In the genomic region with DNA sequence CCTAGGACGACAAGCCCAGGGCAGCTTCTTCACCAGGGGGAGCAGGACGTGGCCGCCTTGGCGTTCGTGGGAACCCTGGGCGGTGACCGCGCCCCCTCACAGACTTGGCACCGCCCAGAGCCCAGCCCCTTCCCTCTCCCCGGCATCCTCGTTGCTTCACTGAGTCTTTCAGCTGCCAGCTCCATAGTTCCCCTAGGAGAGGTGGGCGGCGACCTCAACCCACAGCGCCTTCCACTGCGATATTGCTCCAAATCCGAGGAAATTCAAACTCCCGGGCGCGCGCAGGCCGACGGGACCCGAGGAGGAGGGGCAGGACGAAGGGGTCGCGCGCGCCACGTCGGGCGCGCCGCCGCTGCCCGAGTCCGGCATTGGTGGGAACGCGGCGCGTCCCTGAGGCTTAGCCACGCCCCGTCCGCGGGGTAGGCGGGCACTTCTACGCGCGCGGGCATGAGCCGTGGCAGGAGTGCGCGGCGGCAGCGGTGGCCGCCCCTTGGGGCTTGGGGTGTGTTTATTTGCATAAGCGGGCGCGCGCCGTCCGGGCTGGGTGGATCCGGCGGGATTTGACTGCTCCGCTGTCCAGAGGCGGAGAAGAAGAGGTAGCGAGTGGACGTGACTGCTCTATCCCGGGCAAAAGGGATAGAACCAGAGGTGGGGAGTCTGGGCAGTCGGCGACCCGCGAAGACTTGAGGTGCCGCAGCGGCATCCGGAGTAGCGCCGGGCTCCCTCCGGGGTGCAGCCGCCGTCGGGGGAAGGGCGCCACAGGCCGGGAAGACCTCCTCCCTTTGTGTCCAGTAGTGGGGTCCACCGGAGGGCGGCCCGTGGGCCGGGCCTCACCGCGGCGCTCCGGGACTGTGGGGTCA, we compare ENCODE assay signal across 8 cellular contexts. TPM values are rescaled to one million over a fixed set of nuclear protein-coding genes. Genes with fewer than 3 reads are reported as not detected.
DNase-seq lines count a peak whose midpoint lies in the region; ATAC-seq and TF ChIP-seq lines count a peak whose summit lies in the region.

A gene with protein sequence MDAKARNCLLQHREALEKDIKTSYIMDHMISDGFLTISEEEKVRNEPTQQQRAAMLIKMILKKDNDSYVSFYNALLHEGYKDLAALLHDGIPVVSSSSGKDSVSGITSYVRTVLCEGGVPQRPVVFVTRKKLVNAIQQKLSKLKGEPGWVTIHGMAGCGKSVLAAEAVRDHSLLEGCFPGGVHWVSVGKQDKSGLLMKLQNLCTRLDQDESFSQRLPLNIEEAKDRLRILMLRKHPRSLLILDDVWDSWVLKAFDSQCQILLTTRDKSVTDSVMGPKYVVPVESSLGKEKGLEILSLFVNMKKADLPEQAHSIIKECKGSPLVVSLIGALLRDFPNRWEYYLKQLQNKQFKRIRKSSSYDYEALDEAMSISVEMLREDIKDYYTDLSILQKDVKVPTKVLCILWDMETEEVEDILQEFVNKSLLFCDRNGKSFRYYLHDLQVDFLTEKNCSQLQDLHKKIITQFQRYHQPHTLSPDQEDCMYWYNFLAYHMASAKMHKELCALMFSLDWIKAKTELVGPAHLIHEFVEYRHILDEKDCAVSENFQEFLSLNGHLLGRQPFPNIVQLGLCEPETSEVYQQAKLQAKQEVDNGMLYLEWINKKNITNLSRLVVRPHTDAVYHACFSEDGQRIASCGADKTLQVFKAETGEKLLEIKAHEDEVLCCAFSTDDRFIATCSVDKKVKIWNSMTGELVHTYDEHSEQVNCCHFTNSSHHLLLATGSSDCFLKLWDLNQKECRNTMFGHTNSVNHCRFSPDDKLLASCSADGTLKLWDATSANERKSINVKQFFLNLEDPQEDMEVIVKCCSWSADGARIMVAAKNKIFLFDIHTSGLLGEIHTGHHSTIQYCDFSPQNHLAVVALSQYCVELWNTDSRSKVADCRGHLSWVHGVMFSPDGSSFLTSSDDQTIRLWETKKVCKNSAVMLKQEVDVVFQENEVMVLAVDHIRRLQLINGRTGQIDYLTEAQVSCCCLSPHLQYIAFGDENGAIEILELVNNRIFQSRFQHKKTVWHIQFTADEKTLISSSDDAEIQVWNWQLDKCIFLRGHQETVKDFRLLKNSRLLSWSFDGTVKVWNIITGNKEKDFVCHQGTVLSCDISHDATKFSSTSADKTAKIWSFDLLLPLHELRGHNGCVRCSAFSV (N-terminal part only) (plus strand): TSS at position 579 of the 860 bp plus-strand sequence. CDS start 3,070 bp downstream, outside the sequence.
Gene IKBIP (minus strand): TSS at position 77 of the 860 bp plus-strand sequence. CDS start 87 bp downstream, outside the sequence.

- WGBS in hepatocyte (ENCODE audit: low lambda C conversion rate, missing lambda C conversion rate): under 1% methylated on average over 88 of the region's 91 CpGs
- WGBS in aorta, 2 donors: 0% methylated on average over 83 to 91 of the region's 91 CpGs

- intact Hi-C loops in aorta (cut with DNase I): loop anchor here (2.0 to 10.0 kb wide), 3 partner anchors 50 to 230 kb away; partner anchors contain the start of gene SLC25A3 (in 2 of the 2)

- no peaks in the 10 kb centered on the region for H3K36me3 ChIP-seq in hepatocyte (replicated peaks; ENCODE audit: insufficient read depth, low read depth)
- peaks cover 3% of the 10 kb centered on the region in 2 donors for H3K36me3 ChIP-seq in aorta (ENCODE audit: control insufficient read depth in 1 of 2, insufficient read depth in 2 of 2, low read length in 1 of 2)

- no peak for TF ChIP-seq CTCF in astrocyte of the cerebellum (IDR thresholded peaks at IDR 0.05; ENCODE audit: low read depth, low read length, missing control alignments)
- no peak for TF ChIP-seq CTCF in hepatocyte (IDR thresholded peaks at IDR 0.05; ENCODE audit: poor library complexity)

- in situ Hi-C loops in astrocyte of the cerebellum (cut with HindIII; ENCODE audit: low sequenced_read_pairs): no loop called here

- H3K9me3 ChIP-seq in hepatocyte (ENCODE audit: low read depth) (no peaks in the 10 kb centered on the region), aorta (ENCODE audit: control insufficient read depth, low read length) (no peaks in the 10 kb centered on the region)

- H3K4me1 ChIP-seq in hepatocyte (ENCODE audit: insufficient read depth) (peaks cover 5% of the 10 kb centered on the region), aorta (ENCODE audit: control insufficient read depth in 1 of 2, insufficient read depth in 2 of 2, low read length in 2 of 2) (no peaks in the 10 kb centered on the region)

- ATAC-seq in GM18517 (IDR thresholded peaks at IDR 0.05; ENCODE audit: unreplicated experiment): peak; percentile 84
- ATAC-seq in HG03039 (IDR thresholded peaks at IDR 0.05; ENCODE audit: unreplicated experiment): peak; percentile 83
- ATAC-seq in aorta (ENCODE audit: low FRiP score): peak; percentile 99

- H4K20me1 ChIP-seq in hepatocyte (ENCODE audit: insufficient read depth, poor library complexity, severe bottlenecking): no peaks in the 10 kb centered on the region

- H3K27ac ChIP-seq in hepatocyte (peak within 1 kb of the TSS; percentile 92), aorta (ENCODE audit: low read depth in 1 of 2, low read length in 2 of 2) (peak within 1 kb of the TSS in 1 of 2 donors; percentile 0)

- peak within 1 kb of the TSS; percentile 96 for H3K4me3 ChIP-seq in astrocyte of the cerebellum (ENCODE audit: low read depth, low read length)
- H3K4me3 ChIP-seq in hepatocyte: peak within 1 kb of the TSS; percentile 77
- peak within 1 kb of the TSS; percentile 69 to 95 for H3K4me3 ChIP-seq in aorta (ENCODE audit: low read length in 2 of 2)

- H3K4me2 ChIP-seq in hepatocyte: peak within 1 kb of the TSS; percentile 93

- peak within 1 kb of the TSS; percentile 75 for H2AFZ ChIP-seq in hepatocyte

- no peaks in the 10 kb centered on the region for H3K27me3 ChIP-seq in hepatocyte
- no peaks in the 10 kb centered on the region for H3K27me3 ChIP-seq in aorta (ENCODE audit: control insufficient read depth in 1 of 2, insufficient read depth in 2 of 2, low read length in 1 of 2)

- peak; percentile 93 to 96 for DNase-seq in NCI-H2081 (lab: John Stamatoyannopoulos, UW)
- peak; percentile 96 for DNase-seq in T-helper 9 cell
- DNase-seq in astrocyte of the cerebellum (ENCODE audit: low read depth): peak; percentile 91
- peak; percentile 99 for DNase-seq in hepatocyte (ENCODE audit: low spot score)
- DNase-seq in renal cortical epithelial cell (ENCODE audit: low read depth): peak; percentile 80
- peak; percentile 98 to 99 for DNase-seq in aorta

- no peaks in the 10 kb centered on the region for H3K9me2 ChIP-seq in hepatocyte (replicated peaks; ENCODE audit: insufficient read depth)

- peaks cover 67% of the 10 kb centered on the region for H3K79me2 ChIP-seq in hepatocyte

RNA-seq across cellular contexts. Expression of the first gene that starts in this region (rescaled TPM):
- 20.8 and 26.4 TPM in 2 replicates for total RNA-seq in hepatocyte
- 5.9 and 6.8 TPM in 2 replicates for polyA plus RNA-seq in hepatocyte
- 30.7 and 34.8 TPM in 2 replicates for total RNA-seq in renal cortical epithelial cell
- 10 to 100 TPM; 14.3 to 30.4 TPM for total RNA-seq in aorta
- 1 to 10 TPM; 5.6 to 6.1 TPM for polyA plus RNA-seq in aorta

RNA-seq across cellular contexts. Expression of gene IKBIP, which starts in this region (rescaled TPM):
- total RNA-seq in hepatocyte (45.5 and 52.5 TPM in 2 replicates), renal cortical epithelial cell (71.4 and 95.3 TPM in 2 replicates), aorta (10 to 100 TPM; 18.3 to 27.3 TPM)
- polyA plus RNA-seq in hepatocyte (38.0 and 44.5 TPM in 2 replicates), aorta (10 to 100 TPM; 15.5 to 15.8 TPM)
